8 cellular contexts compared by ENCODE assay signal in the genomic region with DNA sequence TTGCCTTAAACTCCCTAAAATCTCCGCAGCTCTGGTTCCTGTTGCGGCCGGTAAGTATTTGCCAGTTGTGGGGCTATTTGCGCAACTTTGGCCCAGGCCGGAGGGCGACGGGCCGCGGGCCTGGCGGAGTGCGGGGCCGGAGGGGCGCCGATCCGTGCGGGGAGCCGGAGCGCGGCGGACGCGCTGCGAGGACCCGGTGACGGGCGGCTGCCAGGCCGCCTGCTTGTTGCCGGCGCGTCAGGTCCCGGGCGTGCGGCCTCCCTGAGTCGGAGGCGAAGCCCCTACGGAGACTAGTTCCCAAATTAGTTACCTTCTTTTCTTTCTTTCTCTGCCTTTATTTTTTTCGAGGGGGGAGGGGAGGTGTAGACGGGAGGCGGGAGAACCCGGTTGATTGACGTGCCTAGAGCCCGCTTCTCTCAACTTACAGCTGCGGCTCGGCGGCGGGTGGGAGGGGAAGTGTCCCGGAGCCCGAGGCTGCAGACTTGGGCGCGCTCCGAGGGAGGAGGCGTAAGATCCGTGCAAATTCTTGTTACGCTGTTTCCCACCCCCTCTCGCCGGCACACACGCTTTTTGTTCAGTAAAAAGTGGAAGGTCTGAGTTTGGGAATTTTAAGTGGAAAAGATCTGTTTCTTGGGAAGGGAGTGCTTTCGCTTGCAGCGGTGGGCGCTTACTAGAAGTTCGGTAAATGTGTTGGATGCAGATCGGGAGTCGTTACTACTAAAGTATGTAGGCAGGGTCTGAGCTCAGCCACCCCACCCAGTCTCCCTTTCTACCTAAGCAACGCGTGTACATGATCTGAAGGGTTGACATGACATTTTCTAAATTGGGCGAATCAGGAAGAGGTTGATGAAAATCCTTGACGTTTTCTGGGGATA. TPM values are rescaled to one million over a fixed set of nuclear protein-coding genes. Genes with fewer than 3 reads are reported as not detected.
DNase-seq lines count a peak whose midpoint lies in the region; ATAC-seq and TF ChIP-seq lines count a peak whose summit lies in the region.

No MANE protein-coding gene starts in this region.

- intact Hi-C loops in Caco-2 (cut with micrococcal nuclease; ENCODE audit: unreplicated experiment) = loop anchor here (1.0 to 10.0 kb wide), 4 partner anchors 118 to 390 kb away; partner anchors contain the start of genes MTHFD1 and PLEKHG3

- H3K27ac Mint-ChIP-seq in Caco-2 (ENCODE audit: unreplicated experiment) (peak overlapping the region; percentile 81), nephron progenitor cell (peak overlapping the region; percentile 99)

- CTCF ChIA-PET in Caco-2 (lab: Charles Lee) = interaction anchor here (0.6 to 0.8 kb wide), 3 partner anchors 78 to 406 kb away, joined by 3 to 4 read pairs (median 3); no protein-coding TSS in a partner anchor

- H3K27me3 Mint-ChIP-seq in Caco-2 (ENCODE audit: insufficient read depth, unreplicated experiment) (no peaks in the 10 kb centered on the region), nephron progenitor cell (ENCODE audit: low read depth, poor library complexity) (no peaks in the 10 kb centered on the region)

- TF ChIP-seq CTCF in Caco-2 (IDR thresholded peaks at IDR 0.05; ENCODE audit: insufficient read depth in 1 of 2, low read depth in 1 of 2, low read length in 1 of 2, severe bottlenecking in 1 of 2, unreplicated experiment in 1 of 2) (no peak), fibroblast of villous mesenchyme (IDR thresholded peaks at IDR 0.05; ENCODE audit: insufficient read depth, low read depth, low read length) (no peak), nephron progenitor cell (IDR thresholded peaks at IDR 0.05) (no peak)

- TSS peak; percentile 42 for BruUV-seq in Caco-2 (replicated peaks; lab: Mats Ljungman, UMichigan)

- DNase-seq in Caco-2 = peak; percentile 88 to 90
- DNase-seq in LoVo (ENCODE audit: low spot score) = peak; percentile 84
- peak; percentile 3 for DNase-seq in SHP77 treated with DMSO at 0.1 percent for 48 hours (lab: John Stamatoyannopoulos, UW)
- DNase-seq in activated gamma-delta T cell (lab: John Stamatoyannopoulos, UW) = peak; percentile 69
- DNase-seq in fibroblast of villous mesenchyme (ENCODE audit: low read depth) = peak; percentile 90
- peak; percentile 84 for DNase-seq in nephron progenitor cell
- DNase-seq in stimulated activated naive CD4-positive, alpha-beta T cell treated with Interleukin-2 at 50 U/mL for 16 hours (lab: John Stamatoyannopoulos, UW) = peak; percentile 82

- H3K4me3 ChIP-seq in Caco-2 (ENCODE audit: low read depth, low read length) (peak overlapping the region; percentile 97), fibroblast of villous mesenchyme (ENCODE audit: low read depth, low read length) (peak overlapping the region; percentile 95)

- H3K9me3 Mint-ChIP-seq in Caco-2 (ENCODE audit: unreplicated experiment) (no peaks in the 10 kb centered on the region), nephron progenitor cell (no peaks in the 10 kb centered on the region)

- H3K4me3 Mint-ChIP-seq in Caco-2 (ENCODE audit: unreplicated experiment) (peak overlapping the region; percentile 78), nephron progenitor cell (peak overlapping the region; percentile 91)

- POLR2A ChIA-PET in Caco-2 (lab: Charles Lee) = interaction anchor here (0.6 to 1.7 kb wide), 9 partner anchors 98 to 863 kb away, joined by 3 to 14 read pairs (median 4); partner anchors contain the start of genes MTHFD1, PLEKHG3 and WDR89

- H3K9me3 ChIP-seq in Caco-2 = no peaks in the 10 kb centered on the region

- ATAC-seq in GM21737 (IDR thresholded peaks at IDR 0.05; ENCODE audit: unreplicated experiment) = peak; percentile 21

- H3K4me1 ChIP-seq in Caco-2 = peaks cover 33% of the 10 kb centered on the region

- no peaks in the 10 kb centered on the region for H3K27me3 ChIP-seq in Caco-2 (replicated peaks; ENCODE audit: control insufficient read depth, insufficient read depth, low read length)

- H3K36me3 Mint-ChIP-seq in Caco-2 (ENCODE audit: insufficient read depth, unreplicated experiment) = peaks cover 39% of the 10 kb centered on the region
- H3K36me3 Mint-ChIP-seq in nephron progenitor cell (ENCODE audit: low read depth) = no peaks in the 10 kb centered on the region

- no peaks in the 10 kb centered on the region for H3K36me3 ChIP-seq in Caco-2 (ENCODE audit: control insufficient read depth, insufficient read depth, low read length)

- peaks cover 19% of the 10 kb centered on the region for H3K4me1 Mint-ChIP-seq in Caco-2 (ENCODE audit: low read depth, unreplicated experiment)
- H3K4me1 Mint-ChIP-seq in nephron progenitor cell = peaks cover 74% of the 10 kb centered on the region

RNA-seq across cellular contexts. Expression of gene ZBTB1, which starts 0.6 kb away (rescaled TPM):
- 34.3 TPM in 2 replicates for total RNA-seq in Caco-2 (2022)
- 52.8 and 83.8 TPM in 2 replicates for total RNA-seq in fibroblast of villous mesenchyme

RNA-seq across cellular contexts. Expression of gene ZBTB25, which starts 1.5 kb away (rescaled TPM):
- 8.8 and 10.0 TPM in 2 replicates for total RNA-seq in Caco-2 (2022)
- 8.6 and 9.0 TPM in 2 replicates for total RNA-seq in fibroblast of villous mesenchyme

RNA-seq across cellular contexts. Expression of gene HSPA2, which starts 35.4 kb away (rescaled TPM):
- total RNA-seq in Caco-2 (2022) (8.3 and 8.7 TPM in 2 replicates), fibroblast of villous mesenchyme (83.4 and 165 TPM in 2 replicates)

RNA-seq across cellular contexts. Expression of gene AKAP5, which starts 39.8 kb away (rescaled TPM):
- total RNA-seq in Caco-2 (2022) (15.0 and 15.9 TPM in 2 replicates), fibroblast of villous mesenchyme (1.9 and 3.0 TPM in 2 replicates)

RNA-seq across cellular contexts. Expression of gene PPP1R36, which starts 44.6 kb away (rescaled TPM):
- 2.3 and 2.9 TPM in 2 replicates for total RNA-seq in Caco-2 (2022)
- total RNA-seq in fibroblast of villous mesenchyme = 0.97 and 3.5 TPM in 2 replicates

Comparison
In these comparisons a context has a peak if more than half of its experiments do, and no peak if none do; other contexts are left out.
1. Peak in every context shown above with its lines: DNase-seq, ATAC-seq and H3K4me3 ChIP-seq.
2. DNase-seq: peak in every context shown above with its lines; median percentile 90 in fibroblast of villous mesenchyme; 89 in Caco-2; 84 in LoVo; 84 in nephron progenitor cell; 82 in stimulated activated naive CD4-positive, alpha-beta T cell treated with Interleukin-2 at 50 U/mL for 16 hours; 69 in activated gamma-delta T cell; 3 in SHP77 treated with DMSO at 0.1 percent for 48 hours.